ENCODE assay signal across 8 cellular contexts in genomic region chr19:3275583-3276340, GRCh38. TPM values are rescaled to one million over a fixed set of nuclear protein-coding genes. Genes with fewer than 3 reads are reported as not detected.
DNase-seq lines count a peak whose midpoint lies in the region; ATAC-seq and TF ChIP-seq lines count a peak whose summit lies in the region.

No MANE protein-coding gene starts in this region.

- H3K36me3 ChIP-seq in heart left ventricle, result no peaks in the 10 kb centered on the region

- peaks cover 4% of the 10 kb centered on the region for H3K9me3 Mint-ChIP-seq in activated naive CD8-positive, alpha-beta T cell treated with anti-CD3 and anti-CD28 coated beads for 36 hours

- peaks cover 2% of the 10 kb centered on the region for H3K36me3 Mint-ChIP-seq in activated naive CD8-positive, alpha-beta T cell treated with anti-CD3 and anti-CD28 coated beads for 36 hours

- H3K4me3 Mint-ChIP-seq in activated naive CD8-positive, alpha-beta T cell treated with anti-CD3 and anti-CD28 coated beads for 36 hours, result peak overlapping the region; percentile 81

- no peak for TF ChIP-seq CTCF in GM12865 (IDR thresholded peaks at IDR 0.05; ENCODE audit: insufficient read depth, low read depth, low read length, missing control alignments)
- TF ChIP-seq CTCF in heart left ventricle (IDR thresholded peaks at IDR 0.05), result peak in 2 of 12 donors; percentile 15 to 38

- peaks cover 8% of the 10 kb centered on the region for H3K4me1 Mint-ChIP-seq in activated naive CD8-positive, alpha-beta T cell treated with anti-CD3 and anti-CD28 coated beads for 36 hours

- TF ChIP-seq POLR2A in heart left ventricle (IDR thresholded peaks at IDR 0.05), result no peak

- H3K4me1 ChIP-seq in heart left ventricle, result peaks cover 0 to 15% (median 0%) of the 10 kb centered on the region in 12 donors

- peaks cover 0 to 11% (median 6%) of the 10 kb centered on the region in 12 donors for H3K9me3 ChIP-seq in heart left ventricle

- ATAC-seq in heart left ventricle (peak in 3 of 4 donors; percentile 59 to 85 (median 76)), HG02571 (IDR thresholded peaks at IDR 0.05; ENCODE audit: unreplicated experiment) (no peak), GM18873 (IDR thresholded peaks at IDR 0.05; ENCODE audit: low FRiP score, unreplicated experiment) (no peak)

- H3K4me3 ChIP-seq in GM12865 (ENCODE audit: low read depth, low read length) (peak overlapping the region; percentile 55), heart left ventricle (peak overlapping the region in 10 of 12 donors; percentile 28 to 47 (median 36))

- intact Hi-C loops in heart left ventricle (cut with DNase I), result no loop called here

- no peak overlapping the region for H3K27ac ChIP-seq in heart left ventricle

- H3K27me3 ChIP-seq in heart left ventricle, result peaks cover 13 to 76% (median 44%) of the 10 kb centered on the region in 9 donors

- H3K27me3 Mint-ChIP-seq in activated naive CD8-positive, alpha-beta T cell treated with anti-CD3 and anti-CD28 coated beads for 36 hours, result peaks cover 12% of the 10 kb centered on the region

- H3K27ac Mint-ChIP-seq in activated naive CD8-positive, alpha-beta T cell treated with anti-CD3 and anti-CD28 coated beads for 36 hours, result peak overlapping the region; percentile 75

- 2 to 9% (median 2%) methylated on average over 5 to 45 of the region's 45 CpGs for WGBS in heart left ventricle, 4 donors

- DNase-seq in GM12865 (ENCODE audit: low read depth) (peak; percentile 93), NAMALWA (ENCODE audit: low spot score) (peak; percentile 93), SW 1271 (lab: John Stamatoyannopoulos, UW) (peak; percentile 61 to 86), heart left ventricle (peak; percentile 39 to 86 (median 51)), renal cortical epithelial cell (ENCODE audit: low read depth) (peak; percentile 45)
- peak; percentile 91 for DNase-seq in activated naive CD8-positive, alpha-beta T cell treated with anti-CD3 and anti-CD28 coated beads for 36 hours

RNA-seq across cellular contexts. Expression of gene CELF5, which starts 51.3 kb away (rescaled TPM):
- total RNA-seq in activated naive CD8-positive, alpha-beta T cell treated with anti-CD3 and anti-CD28 coated beads for 36 hours, result under 1 TPM; 0.16 to 0.29 TPM
- total RNA-seq in heart left ventricle (not detected), renal cortical epithelial cell (0.20 TPM in 1 of 2 replicates, not detected in the other)
- polyA plus RNA-seq in heart left ventricle, result not detected

Comparison
In these comparisons a context has a peak if more than half of its experiments do, and no peak if none do; other contexts are left out.
1. ATAC-seq: peak in heart left ventricle (3 of 4); none in HG02571 (single experiment) and GM18873 (single experiment).
2. Peak in every context shown above with its lines, with median percentiles within 50 percentile points of each other: DNase-seq.